8 cellular contexts compared by ENCODE assay signal in genomic region chr17:80454557-80455327, GRCh38. TPM values are rescaled to one million over a fixed set of nuclear protein-coding genes. Genes with fewer than 3 reads are reported as not detected.
DNase-seq lines count a peak whose midpoint lies in the region; TF ChIP-seq lines count a peak whose summit lies in the region.

No MANE protein-coding gene starts in this region.

- 0 out of 2 replicates have a peak, but pooled peaks cover 2% of the 10 kb centered on the region for H3K36me3 ChIP-seq in HAP-1 (replicated peaks)
- H3K36me3 ChIP-seq in MG63, result no peaks in the 10 kb centered on the region
- H3K36me3 ChIP-seq in stomach, result no peaks in the 10 kb centered on the region

- H3K9me3 Mint-ChIP-seq in neural crest cell, result no peaks in the 10 kb centered on the region

- H3K27me3 ChIP-seq in HAP-1 (ENCODE audit: low read depth) (no peaks in the 10 kb centered on the region; the same call in 1 of the 2 replicates), MG63 (no peaks in the 10 kb centered on the region), stomach (peaks cover 0 to 9% (median 6%) of the 10 kb centered on the region in 3 donors)

- no peak for TF ChIP-seq EP300 in stomach (IDR thresholded peaks at IDR 0.05)

- intact Hi-C loops in stomach (cut with DNase I; ENCODE audit: low total_unique reads), result no loop called here

- no peaks in the 10 kb centered on the region for H3K9me3 ChIP-seq in HAP-1
- no peaks in the 10 kb centered on the region for H3K9me3 ChIP-seq in MG63
- no peaks in the 10 kb centered on the region for H3K9me3 ChIP-seq in stomach

- H3K27ac Mint-ChIP-seq in neural crest cell (ENCODE audit: unreplicated experiment), result peak overlapping the region; percentile 96

- H3K36me3 Mint-ChIP-seq in neural crest cell (ENCODE audit: low read depth), result no peaks in the 10 kb centered on the region

- peak in 2 of 4 donors; percentile 18 to 29 for TF ChIP-seq POLR2A in stomach (IDR thresholded peaks at IDR 0.05)

- peak overlapping the region; percentile 95 to 99 (median 98) for H3K27ac ChIP-seq in stomach

- H3K4me1 ChIP-seq in HAP-1 (peaks cover 7% of the 10 kb centered on the region), stomach (peaks cover 17 to 52% (median 35%) of the 10 kb centered on the region in 4 donors)

- WGBS in stomach, 5 donors, result 0% methylated on average over 29 to 87 of the region's 87 CpGs

- H3K27me3 Mint-ChIP-seq in neural crest cell (ENCODE audit: low read depth), result peaks cover 11% of the 10 kb centered on the region

- DNase-seq in G401 (ENCODE audit: low spot score) (peak; percentile 95), HAP-1 (ENCODE audit: low spot score in 2 of 2) (peak; percentile 91 to 96), MG63 (peak; percentile 98), SHP77 (lab: John Stamatoyannopoulos, UW) (peak; percentile 97 to 99), activated gamma-delta T cell treated with Interleukin-2 at 50 U/mL for 16 hours (peak; percentile 94), foreskin fibroblast (peak; percentile 98 to 99), neural crest cell (ENCODE audit: low read depth, low spot score) (peak; percentile 93), stomach (peak; percentile 97)

- in situ Hi-C loops in G401 (cut with HindIII; ENCODE audit: low sequenced_read_pairs), result no loop called here
- in situ Hi-C loops in HAP-1 (cut with MboI; ENCODE audit: low sequenced_read_pairs), result no loop called here

- H3K4me3 Mint-ChIP-seq in neural crest cell, result peak overlapping the region; percentile 95

- H3K4me1 Mint-ChIP-seq in neural crest cell, result peaks cover 22% of the 10 kb centered on the region

- no peak for TF ChIP-seq CTCF in foreskin fibroblast (IDR thresholded peaks at IDR 0.05; ENCODE audit: low read depth, low read length)
- no peak for TF ChIP-seq CTCF in neural crest cell (conservative IDR thresholded peaks at IDR 0.05)
- TF ChIP-seq CTCF in stomach (IDR thresholded peaks at IDR 0.05), result no peak

- H3K4me3 ChIP-seq in HAP-1 (peak overlapping the region; percentile 86), MG63 (peak overlapping the region; percentile 75), foreskin fibroblast (ENCODE audit: low read depth in 1 of 2, low read length in 2 of 2) (peak overlapping the region; percentile 73 to 77), stomach (peak overlapping the region; percentile 54 to 80 (median 74))

RNA-seq across cellular contexts. Expression of gene NPTX1, which starts 21.7 kb away (rescaled TPM):
- 0.07 and 0.12 TPM in 2 replicates for total RNA-seq in G401 (2014; rRNA removed; shearing (Covaris generic))
- 0.91 TPM in 1 of 2 replicates, not detected in the other for total RNA-seq in MG63 (2014; rRNA removed; shearing (Covaris generic); ENCODE audit: low replicate concordance)
- total RNA-seq in neural crest cell (1.6 and 1.9 TPM in 2 replicates), stomach (1 to 10 TPM in 4 of 5 donors, under 1 TPM in 1; 0.43 to 9.3 (median 5.8) TPM)
- under 1 TPM in 2 of 3 donors, not detected in 1; 0.31 to 0.53 TPM for polyA plus RNA-seq in stomach

RNA-seq across cellular contexts. Expression of gene ENDOV, which starts 39.8 kb away (rescaled TPM):
- total RNA-seq in G401 (2014; rRNA removed; shearing (Covaris generic)), result 28.1 and 30.7 TPM in 2 replicates
- 20.4 and 39.7 TPM in 2 replicates for total RNA-seq in MG63 (2014; rRNA removed; shearing (Covaris generic); ENCODE audit: low replicate concordance)
- total RNA-seq in neural crest cell, result 34.9 and 38.0 TPM in 2 replicates
- 100 to 1,000 TPM in 1 of 5 donors, 10 to 100 TPM in 2, 1 to 10 TPM in 2; 2.3 to 122 (median 13.0) TPM for total RNA-seq in stomach
- polyA plus RNA-seq in stomach, result 10 to 100 TPM; 11.4 to 17.4 (median 13.4) TPM

Comparison
In these comparisons a context has a peak if more than half of its experiments do, and no peak if none do; other contexts are left out.
1. Peak in every context shown above with its lines: DNase-seq, H3K4me3 ChIP-seq and H3K27ac ChIP-seq.